Comparison of ENCODE assay signal across 12 cellular contexts in the genomic region with DNA sequence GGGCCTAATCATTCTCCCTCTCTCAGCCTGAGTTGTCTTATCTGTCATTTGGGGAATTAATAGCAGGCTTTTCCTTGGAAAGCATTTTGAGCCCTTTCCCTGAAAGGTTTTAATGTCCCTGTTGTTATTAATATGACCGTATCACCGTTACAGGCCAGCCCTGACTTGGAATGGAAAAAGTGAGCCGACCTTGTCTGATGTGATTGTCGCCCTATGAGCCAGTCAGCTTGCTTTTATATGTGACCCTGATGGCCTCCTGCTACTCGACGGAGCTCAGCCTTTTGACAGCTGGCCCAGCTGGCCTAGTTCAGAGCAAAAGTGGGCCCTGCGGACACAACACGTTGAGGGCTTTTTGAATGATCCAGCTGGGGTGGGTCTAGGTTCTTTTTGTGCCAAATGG.
A peak's percentile ranks its signal among the peaks of the same experiment; 100 is the strongest.
DNase-seq lines count a peak whose midpoint lies in the region; ATAC-seq, FAIRE-seq and TF ChIP-seq lines count a peak whose summit lies in the region.
"Had no signal": no experiment of that assay in that cellular context is flagged by ENCODE, and none has a peak within 500 bp of the region (broad histone marks: within the 10 kb centered on the region; RNA-seq: fewer than 3 reads in every experiment).

No MANE protein-coding gene starts in this region.

- H3K9me3 Mint-ChIP-seq in endodermal cell (peaks cover 3% of the 10 kb centered on the region), nephron (peaks cover 3% of the 10 kb centered on the region)

- peaks cover 11% of the 10 kb centered on the region for H3K4me1 Mint-ChIP-seq in endodermal cell
- H3K4me1 Mint-ChIP-seq in nephron: peaks cover 45% of the 10 kb centered on the region
- H3K4me1 Mint-ChIP-seq: natural killer cell; stimulated activated effector memory CD8-positive, alpha-beta T cell treated with anti-CD3 and anti-CD28 coated beads, Interleukin-12 subunit alpha, Interleukin-12 subunit beta, amount 100 ng/mL, for 72 hours had no signal

- H3K36me3 ChIP-seq in endodermal cell (ENCODE audit: control insufficient read depth, insufficient read depth, low read length): no peaks in the 10 kb centered on the region
- H3K36me3 ChIP-seq: upper lobe of left lung had no signal

- no peak overlapping the region for H3K4me3 ChIP-seq in A549
- no peak overlapping the region for H3K4me3 ChIP-seq in endodermal cell (ENCODE audit: low read length)
- H3K4me3 ChIP-seq: upper lobe of left lung had no signal

- CTCF ChIA-PET in A549 (lab: Yijun Ruan, JAX): no interaction called here

- H3K9me3 ChIP-seq in A549: no peaks in the 10 kb centered on the region
- H3K9me3 ChIP-seq in endodermal cell (ENCODE audit: control insufficient read depth, low read length): no peaks in the 10 kb centered on the region
- H3K9me3 ChIP-seq: upper lobe of left lung had no signal

- H3K27ac Mint-ChIP-seq in endodermal cell: no peak overlapping the region
- H3K27ac Mint-ChIP-seq in nephron: peak overlapping the region; percentile 90 to 92 (median 91)
- H3K27ac Mint-ChIP-seq: dendritic cell treated with granulocyte-macrophage colony-stimulating factor and Interleukin-4, amounts not matched to agents 40 ng/mL and 50 ng/mL, for 4 days; natural killer cell; stimulated activated effector memory CD8-positive, alpha-beta T cell treated with anti-CD3 and anti-CD28 coated beads, Interleukin-12 subunit alpha, Interleukin-12 subunit beta, amount 100 ng/mL, for 72 hours had no signal

- TF ChIP-seq POLR2A in A549 (IDR thresholded peaks at IDR 0.05; ENCODE audit: low read length): no peak

- H3K27me3 ChIP-seq in endodermal cell (ENCODE audit: control insufficient read depth, insufficient read depth, low read length, poor library complexity, severe bottlenecking): no peaks in the 10 kb centered on the region
- H3K27me3 ChIP-seq: upper lobe of left lung had no signal

- H3K27me3 Mint-ChIP-seq in endodermal cell (ENCODE audit: insufficient read depth) (no peaks in the 10 kb centered on the region), nephron (ENCODE audit: low read depth) (no peaks in the 10 kb centered on the region)
- H3K27me3 Mint-ChIP-seq: dendritic cell treated with granulocyte-macrophage colony-stimulating factor and Interleukin-4, amounts not matched to agents 40 ng/mL and 50 ng/mL, for 4 days had no signal

- intact Hi-C loops in left colon (cut with DNase I, micrococcal nuclease): no loop called here

- H3K9ac ChIP-seq in endodermal cell (ENCODE audit: extremely low read depth, low read length, poor library complexity, severe bottlenecking): no peak overlapping the region

- TF ChIP-seq EP300 in A549 (IDR thresholded peaks at IDR 0.05): no peak

- DNase-seq in A549 (ENCODE audit: low read depth in 1 of 2, low spot score in 1 of 2): no peak
- peak; percentile 80 for DNase-seq in NCI-H2171 treated with DMSO at 0.1 percent for 48 hours (lab: John Stamatoyannopoulos, UW)
- DNase-seq in endodermal cell: no peak
- no peak for DNase-seq in left colon
- no peak for DNase-seq in HuH-7.5 (ENCODE audit: low spot score)
- DNase-seq: natural killer cell, upper lobe of left lung had no signal

- no peak for TF ChIP-seq RAD21 in A549 (conservative IDR thresholded peaks at IDR 0.05 in 1 of 2, IDR thresholded peaks at IDR 0.05 in 1 of 2)

- no peak for FAIRE-seq in A549 (lab: Jason Lieb, UNC)

- TF ChIP-seq CTCF in A549 (IDR thresholded peaks at IDR 0.05): no peak
- no peak for TF ChIP-seq CTCF in endodermal cell (conservative IDR thresholded peaks at IDR 0.05)
- no peak for TF ChIP-seq CTCF in nephron (IDR thresholded peaks at IDR 0.05; ENCODE audit: unreplicated experiment in 3 of 3)

- 93% methylated on average over 6 of the region's 8 CpGs for WGBS in A549 (ENCODE audit: missing lambda C conversion rate)
- 72 to 90% methylated on average over 4 to 8 of the region's 8 CpGs for WGBS in endodermal cell (ENCODE audit: insufficient coverage in 1 of 2, insufficient read length in 1 of 2), 2 experiments

- H3K4me2 ChIP-seq in A549: no peak overlapping the region

- H3K4me3 Mint-ChIP-seq in endodermal cell (no peak overlapping the region), nephron (peak overlapping the region in 1 of 3 experiments; percentile 11)
- H3K4me3 Mint-ChIP-seq: dendritic cell treated with granulocyte-macrophage colony-stimulating factor and Interleukin-4, amounts not matched to agents 40 ng/mL and 50 ng/mL, for 4 days; natural killer cell; stimulated activated effector memory CD8-positive, alpha-beta T cell treated with anti-CD3 and anti-CD28 coated beads, Interleukin-12 subunit alpha, Interleukin-12 subunit beta, amount 100 ng/mL, for 72 hours had no signal

- H3K4me1 ChIP-seq in A549: peaks cover 17% of the 10 kb centered on the region
- no peaks in the 10 kb centered on the region for H3K4me1 ChIP-seq in endodermal cell (ENCODE audit: control insufficient read depth, insufficient read depth, low read length)

- H3K27ac ChIP-seq in A549 (peak overlapping the region; percentile 62 to 85; a peak in 5 of 6 replicates), endodermal cell (ENCODE audit: low read depth, low read length) (peak overlapping the region; percentile 92)

- H3K36me3 Mint-ChIP-seq in endodermal cell (ENCODE audit: low read depth): no peaks in the 10 kb centered on the region
- no peaks in the 10 kb centered on the region for H3K36me3 Mint-ChIP-seq in nephron (ENCODE audit: low read depth)
- H3K36me3 Mint-ChIP-seq: natural killer cell; stimulated activated effector memory CD8-positive, alpha-beta T cell treated with anti-CD3 and anti-CD28 coated beads, Interleukin-12 subunit alpha, Interleukin-12 subunit beta, amount 100 ng/mL, for 72 hours had no signal

- POLR2A ChIA-PET in A549 (lab: Yijun Ruan, JAX): no interaction called here

- ATAC-seq in A549 (no peak), left colon (no peak), GM19328 (IDR thresholded peaks at IDR 0.05; ENCODE audit: unreplicated experiment) (no peak), GM18519 (IDR thresholded peaks at IDR 0.05; ENCODE audit: low FRiP score, unreplicated experiment) (no peak)
- ATAC-seq: natural killer cell; stimulated activated effector memory CD8-positive, alpha-beta T cell treated with anti-CD3 and anti-CD28 coated beads, Interleukin-12 subunit alpha, Interleukin-12 subunit beta, amount 100 ng/mL, for 72 hours had no signal

TF ChIP-seq in A549, 52 proteins besides CTCF, POLR2A, EP300 and RAD21:
- no peak for TF ChIP-seq JUN (IDR thresholded peaks at IDR 0.05)
- no peak for TF ChIP-seq CHD2 (IDR thresholded peaks at IDR 0.05; ENCODE audit: low read length, partially characterized antibody)
- no peak for TF ChIP-seq ZC3H11A (IDR thresholded peaks at IDR 0.05)
- no peak for TF ChIP-seq POLR2AphosphoS2 (conservative IDR thresholded peaks at IDR 0.05; ENCODE audit: low read length)
- no peak for TF ChIP-seq USF2 (IDR thresholded peaks at IDR 0.05)
- TF ChIP-seq ZSCAN20 (CRISPR knock-in tag; IDR thresholded peaks at IDR 0.05): no peak
- TF ChIP-seq RNF2 (IDR thresholded peaks at IDR 0.05; ENCODE audit: borderline replicate concordance, low read depth): no peak
- TF ChIP-seq HOXA7 (CRISPR knock-in tag; IDR thresholded peaks at IDR 0.05): no peak
TF ChIP-seq in A549: peak in this region for 0.
